In genomic region chr11:45804806-45805304, GRCh38 we compare ENCODE assay signal across 8 cellular contexts. TPM values are rescaled to one million over a fixed set of nuclear protein-coding genes. Genes with fewer than 3 reads are reported as not detected.
DNase-seq lines count a peak whose midpoint lies in the region; ATAC-seq and TF ChIP-seq lines count a peak whose summit lies in the region.

Gene SLC35C1 (plus strand): TSS chr11:45805149. CDS start chr11:45805802, 653 bp downstream.

- peak within 1 kb of the TSS; percentile 80 to 98 (median 91) for H3K27ac Mint-ChIP-seq in CD8-positive, alpha-beta memory T cell
- peak within 1 kb of the TSS; percentile 96 for H3K27ac Mint-ChIP-seq in memory B cell

- TF ChIP-seq CTCF in HL-60 (IDR thresholded peaks at IDR 0.05; ENCODE audit: insufficient read depth, low read length): no peak

- H3K4me3 ChIP-seq in CD8-positive, alpha-beta memory T cell (ENCODE audit: low read length): peak within 1 kb of the TSS; percentile 83
- H3K4me3 ChIP-seq in HL-60 (replicated peaks; ENCODE audit: insufficient read depth, low read length): peak within 1 kb of the TSS; percentile 85

- no peaks in the 10 kb centered on the region for H3K9me3 ChIP-seq in CD8-positive, alpha-beta memory T cell (ENCODE audit: low read length)

- H3K27ac ChIP-seq in CD8-positive, alpha-beta memory T cell (ENCODE audit: low read depth, low read length): peak within 1 kb of the TSS; percentile 74
- H3K27ac ChIP-seq in HL-60 (replicated peaks): peak within 1 kb of the TSS; percentile 79

- no peaks in the 10 kb centered on the region for H3K27me3 ChIP-seq in CD8-positive, alpha-beta memory T cell (ENCODE audit: insufficient read depth, low read length, poor library complexity, severe bottlenecking)
- H3K27me3 ChIP-seq in HL-60 (ENCODE audit: insufficient read depth, poor library complexity, severe bottlenecking): no peaks in the 10 kb centered on the region

- H3K36me3 Mint-ChIP-seq in CD8-positive, alpha-beta memory T cell: peaks cover 0 to 41% (median 2%) of the 10 kb centered on the region in 3 donors
- peaks cover 3% of the 10 kb centered on the region for H3K36me3 Mint-ChIP-seq in memory B cell

- H3K9me3 Mint-ChIP-seq in CD8-positive, alpha-beta memory T cell: no peaks in the 10 kb centered on the region
- H3K9me3 Mint-ChIP-seq in memory B cell: no peaks in the 10 kb centered on the region

- CTCF ChIA-PET in CD8-positive, alpha-beta memory T cell (lab: Charles Lee): interaction anchor here (1.2 to 2.8 kb wide), 6 partner anchors 9 to 40 kb away, joined by 3 to 17 read pairs (median 4); no protein-coding TSS in a partner anchor

- ATAC-seq in GM19455 (IDR thresholded peaks at IDR 0.05; ENCODE audit: unreplicated experiment): peak; percentile 94
- peak; percentile 94 for ATAC-seq in memory B cell (ENCODE audit: low read depth)

- peaks cover 31 to 54% (median 39%) of the 10 kb centered on the region in 3 donors for H3K4me1 Mint-ChIP-seq in CD8-positive, alpha-beta memory T cell
- H3K4me1 Mint-ChIP-seq in memory B cell: peaks cover 34% of the 10 kb centered on the region

- H3K27me3 Mint-ChIP-seq in CD8-positive, alpha-beta memory T cell: no peaks in the 10 kb centered on the region
- no peaks in the 10 kb centered on the region for H3K27me3 Mint-ChIP-seq in memory B cell

- H3K4me3 Mint-ChIP-seq in CD8-positive, alpha-beta memory T cell: peak within 1 kb of the TSS; percentile 87 to 99 (median 92)
- peak within 1 kb of the TSS; percentile 99 for H3K4me3 Mint-ChIP-seq in memory B cell

- POLR2A ChIA-PET in CD8-positive, alpha-beta memory T cell (lab: Charles Lee): interaction anchor here (1.0 to 3.2 kb wide), 3 partner anchors 33 to 42 kb away, joined by 3 to 15 read pairs (median 3); partner anchors contain the start of gene CRY2

- no peaks in the 10 kb centered on the region for H3K36me3 ChIP-seq in CD8-positive, alpha-beta memory T cell (ENCODE audit: insufficient read depth, low read length)

- peak; percentile 92 to 96 (median 95) for DNase-seq in CD8-positive, alpha-beta memory T cell
- peak; percentile 91 to 97 for DNase-seq in HL-60 (ENCODE audit: low read depth in 1 of 2, low spot score in 1 of 2)
- peak; percentile 50 for DNase-seq in NK-92 (lab: John Stamatoyannopoulos, UW; ENCODE audit: unreplicated experiment)
- peak; percentile 98 for DNase-seq in activated CD8-positive, alpha-beta memory T cell treated with anti-CD3 and anti-CD28 coated beads for 24 hours
- peak; percentile 93 for DNase-seq in effector CD8-positive, alpha-beta T cell (lab: John Stamatoyannopoulos, UW)
- DNase-seq in memory B cell (ENCODE audit: low spot score in 2 of 2): peak; percentile 95
- DNase-seq in stimulated activated CD8-positive, alpha-beta memory T cell treated with anti-CD3 and anti-CD28 coated beads, Interleukin-12 subunit alpha, Interleukin-12 subunit beta, amount 100 ng/mL, for 24 hours (ENCODE audit: extremely low read depth): peak; percentile 90

- H3K4me1 ChIP-seq in CD8-positive, alpha-beta memory T cell (ENCODE audit: insufficient read depth, low read length): peaks cover 37% of the 10 kb centered on the region

RNA-seq across cellular contexts. Expression of gene SLC35C1, which starts in this region (rescaled TPM):
- total RNA-seq in CD8-positive, alpha-beta memory T cell: 10 to 100 TPM; 17.7 to 18.1 TPM
- polyA plus RNA-seq in CD8-positive, alpha-beta memory T cell: 22.4 TPM

Comparison
In these comparisons a context has a peak if more than half of its experiments do, and no peak if none do; other contexts are left out.
1. Peak in every context shown above with its lines: DNase-seq, ATAC-seq, H3K4me3 ChIP-seq and H3K27ac ChIP-seq.